In the genomic region with DNA sequence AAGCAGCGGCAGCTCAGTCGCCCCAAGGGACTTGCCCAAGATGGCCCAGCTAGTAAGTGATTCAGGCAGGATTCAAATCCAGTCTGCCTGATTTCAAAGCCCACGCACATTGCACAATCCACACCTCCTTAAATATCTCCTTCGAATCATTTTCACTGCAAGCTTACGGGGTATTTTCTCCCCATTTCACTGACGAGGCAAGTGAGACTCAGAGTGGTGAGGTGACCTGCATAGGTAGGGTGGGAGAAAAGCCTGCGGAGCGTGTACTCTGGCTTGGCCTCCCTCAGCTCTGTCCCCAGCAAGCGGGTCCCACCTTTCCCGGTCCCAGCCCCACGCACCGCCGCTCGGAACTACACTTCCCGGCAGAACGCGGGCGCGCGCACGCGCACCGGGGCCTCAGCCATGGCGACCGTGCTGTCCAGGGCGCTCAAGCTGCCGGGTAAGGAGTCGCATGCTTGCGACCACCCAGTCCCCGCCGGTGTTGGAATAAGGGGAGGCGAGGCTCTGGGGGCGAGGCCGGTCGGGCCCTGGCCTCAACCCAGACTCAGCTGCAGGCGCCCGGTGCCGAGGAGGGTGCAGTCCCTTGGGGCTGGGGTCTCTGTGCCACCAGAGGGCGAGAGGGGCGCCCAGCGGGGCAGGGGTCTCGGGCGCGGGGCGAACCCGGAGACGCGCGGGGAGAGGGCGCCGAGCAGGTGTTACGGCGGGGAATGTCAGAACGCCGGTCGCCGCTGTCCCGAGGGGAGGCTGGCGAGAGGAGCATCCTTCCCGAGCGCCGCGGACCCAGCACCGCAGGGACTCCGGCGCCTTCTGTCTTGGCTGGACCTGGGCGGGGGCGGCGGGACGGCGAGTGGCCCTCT, we compare ENCODE assay signal across 8 cellular contexts. TPM values are rescaled to one million over a fixed set of nuclear protein-coding genes. Genes with fewer than 3 reads are reported as not detected.
DNase-seq lines count a peak whose midpoint lies in the region; ATAC-seq and TF ChIP-seq lines count a peak whose summit lies in the region.

Gene FAM234B (plus strand): TSS at position 380 of the 857 bp plus-strand sequence. CDS start 23 bp downstream, at position 403.

- DNase-seq in COLO829 (ENCODE audit: low spot score), result peak; percentile 84
- peak; percentile 55 to 68 for DNase-seq in HL-60 (ENCODE audit: low read depth in 1 of 2, low spot score in 1 of 2)
- peak; percentile 60 for DNase-seq in PC-3
- DNase-seq in fibroblast of pulmonary artery (ENCODE audit: low read depth), result peak; percentile 73
- peak; percentile 80 for DNase-seq in natural killer cell treated with Interleukin-12 subunit alpha and Interleukin-12 subunit beta and Interleukin-15 and Interleukin-18, amount 100 ng/mL, for 72 hours (ENCODE audit: low spot score)
- peak in 5 of 6 experiments; percentile 31 to 70 (median 54) for DNase-seq in stimulated activated naive CD4-positive, alpha-beta T cell (lab: John Stamatoyannopoulos, UW)

- peak within 1 kb of the TSS; percentile 100 for H2AFZ ChIP-seq in PC-3 (ENCODE audit: low read length)

- peak; percentile 87 for ATAC-seq in GM19452 (IDR thresholded peaks at IDR 0.05; ENCODE audit: unreplicated experiment)
- ATAC-seq in PC-3, result peak; percentile 96
- peak; percentile 82 for ATAC-seq in activated T-helper 17 cell treated with anti-CD3 and anti-CD28 coated beads, Interleukin-2, amount 50 U/mL, for 72 hours (replicated peaks)
- peak; percentile 91 to 95 for ATAC-seq in natural killer cell treated with Interleukin-12 subunit alpha and Interleukin-12 subunit beta and Interleukin-15 and Interleukin-18, amount 100 ng/mL, for 72 hours

- peaks cover 5% of the 10 kb centered on the region for H3K4me1 Mint-ChIP-seq in activated T-helper 17 cell treated with anti-CD3 and anti-CD28 coated beads, Interleukin-2, amount 50 U/mL, for 72 hours
- peaks cover 4 to 6% of the 10 kb centered on the region in 2 donors for H3K4me1 Mint-ChIP-seq in natural killer cell treated with Interleukin-12 subunit alpha and Interleukin-12 subunit beta and Interleukin-15 and Interleukin-18, amount 100 ng/mL, for 72 hours (ENCODE audit: low read depth in 2 of 2)

- H3K9me3 Mint-ChIP-seq in activated T-helper 17 cell treated with anti-CD3 and anti-CD28 coated beads, Interleukin-2, amount 50 U/mL, for 72 hours, result no peaks in the 10 kb centered on the region
- no peaks in the 10 kb centered on the region for H3K9me3 Mint-ChIP-seq in natural killer cell treated with Interleukin-12 subunit alpha and Interleukin-12 subunit beta and Interleukin-15 and Interleukin-18, amount 100 ng/mL, for 72 hours

- no peaks in the 10 kb centered on the region for H3K9me2 ChIP-seq in PC-3 (replicated peaks; ENCODE audit: low read length)

- H3K9ac ChIP-seq in PC-3 (ENCODE audit: low read length), result peak within 1 kb of the TSS; percentile 50; the same call in 1 of the 2 replicates

- POLR2A ChIA-PET in PC-3 (lab: Charles Lee; ENCODE audit: unreplicated experiment), result interaction anchor here (0.6 to 1.0 kb wide), 3 partner anchors 152 to 178 kb away, joined by 3 to 13 read pairs (median 5); partner anchors contain the start of gene GPRC5A

- peak within 1 kb of the TSS; percentile 70 for H3K27ac Mint-ChIP-seq in activated T-helper 17 cell treated with anti-CD3 and anti-CD28 coated beads, Interleukin-2, amount 50 U/mL, for 72 hours
- peak within 1 kb of the TSS in 1 of 2 donors; percentile 65 for H3K27ac Mint-ChIP-seq in natural killer cell treated with Interleukin-12 subunit alpha and Interleukin-12 subunit beta and Interleukin-15 and Interleukin-18, amount 100 ng/mL, for 72 hours

- H3K27me3 ChIP-seq in HL-60 (ENCODE audit: insufficient read depth, poor library complexity, severe bottlenecking), result no peaks in the 10 kb centered on the region
- H3K27me3 ChIP-seq in PC-3 (ENCODE audit: low read length), result no peaks in the 10 kb centered on the region

- H3K27me3 Mint-ChIP-seq in activated T-helper 17 cell treated with anti-CD3 and anti-CD28 coated beads, Interleukin-2, amount 50 U/mL, for 72 hours, result peaks cover 4% of the 10 kb centered on the region
- peaks cover 5 to 12% of the 10 kb centered on the region in 2 donors for H3K27me3 Mint-ChIP-seq in natural killer cell treated with Interleukin-12 subunit alpha and Interleukin-12 subunit beta and Interleukin-15 and Interleukin-18, amount 100 ng/mL, for 72 hours

- no peaks in the 10 kb centered on the region for H3F3A ChIP-seq in PC-3 (ENCODE audit: low read length, unreplicated experiment)

- H4K20me1 ChIP-seq in PC-3 (ENCODE audit: low read length), result no peaks in the 10 kb centered on the region

- no peaks in the 10 kb centered on the region for H3K79me2 ChIP-seq in PC-3 (ENCODE audit: low read length)

- H3K27ac ChIP-seq in HL-60 (replicated peaks) (peak within 1 kb of the TSS; percentile 61), PC-3 (ENCODE audit: low read length) (no peak within 1 kb of the TSS)

- peak within 1 kb of the TSS; percentile 94 for H3K4me2 ChIP-seq in PC-3 (ENCODE audit: low read length)

- CTCF ChIA-PET in PC-3 (lab: Charles Lee), result interaction anchor here (0.7 kb wide), 1 partner anchor 39 kb away, joined by 6 read pairs; no protein-coding TSS in a partner anchor

- no peaks in the 10 kb centered on the region for H3K36me3 Mint-ChIP-seq in activated T-helper 17 cell treated with anti-CD3 and anti-CD28 coated beads, Interleukin-2, amount 50 U/mL, for 72 hours (ENCODE audit: low read depth)
- H3K36me3 Mint-ChIP-seq in natural killer cell treated with Interleukin-12 subunit alpha and Interleukin-12 subunit beta and Interleukin-15 and Interleukin-18, amount 100 ng/mL, for 72 hours, result no peaks in the 10 kb centered on the region

- 0 out of 2 replicates have a peak, but pooled peaks cover 4% of the 10 kb centered on the region for H3K4me1 ChIP-seq in PC-3 (ENCODE audit: insufficient read depth, low read length)

- peak within 1 kb of the TSS; percentile 88 for H3K4me3 Mint-ChIP-seq in activated T-helper 17 cell treated with anti-CD3 and anti-CD28 coated beads, Interleukin-2, amount 50 U/mL, for 72 hours
- H3K4me3 Mint-ChIP-seq in natural killer cell treated with Interleukin-12 subunit alpha and Interleukin-12 subunit beta and Interleukin-15 and Interleukin-18, amount 100 ng/mL, for 72 hours, result peak within 1 kb of the TSS; percentile 83

- TF ChIP-seq CTCF in HL-60 (IDR thresholded peaks at IDR 0.05; ENCODE audit: insufficient read depth, low read length) (no peak), PC-3 (conservative IDR thresholded peaks at IDR 0.05; ENCODE audit: low read depth, low read length) (peak; percentile 29; the same call in 1 of the 2 replicates), fibroblast of pulmonary artery (IDR thresholded peaks at IDR 0.05; ENCODE audit: low read length, missing control alignments) (no peak)

- no peaks in the 10 kb centered on the region for H3K9me3 ChIP-seq in PC-3 (ENCODE audit: low read length)

- H3K4me3 ChIP-seq in HL-60 (replicated peaks; ENCODE audit: insufficient read depth, low read length) (peak within 1 kb of the TSS; percentile 100), PC-3 (ENCODE audit: low read length) (peak within 1 kb of the TSS; percentile 97), fibroblast of pulmonary artery (replicated peaks; ENCODE audit: low read depth, low read length) (peak within 1 kb of the TSS; percentile 95)

- BruUV-seq in PC-3 (replicated peaks; lab: Mats Ljungman, UMichigan), result no TSS peak

- intact Hi-C loops in PC-3 (cut with micrococcal nuclease), result loop anchor here (10.0 kb wide), 1 partner anchor 51 kb away; no protein-coding TSS in a partner anchor

- no peaks in the 10 kb centered on the region for H3K36me3 ChIP-seq in PC-3 (ENCODE audit: low read depth, low read length)

RNA-seq across cellular contexts. Expression of gene FAM234B, which starts in this region (rescaled TPM):
- total RNA-seq in PC-3 (2014; rRNA removed), result 3.1 and 3.3 TPM in 2 replicates
- 10 to 100 TPM in 1 of 2 donors, 1 to 10 TPM in 1; 9.7 to 14.7 TPM for total RNA-seq in activated T-helper 17 cell treated with anti-CD3 and anti-CD28 coated beads, Interleukin-2, amount 50 U/mL, for 72 hours
- 10 to 100 TPM in 1 of 2 donors, 1 to 10 TPM in 1; 7.2 to 10.1 TPM for total RNA-seq in natural killer cell treated with Interleukin-12 subunit alpha and Interleukin-12 subunit beta and Interleukin-15 and Interleukin-18, amount 100 ng/mL, for 72 hours
